Comparison of ENCODE assay signal across 2 cellular contexts in the genomic region with DNA sequence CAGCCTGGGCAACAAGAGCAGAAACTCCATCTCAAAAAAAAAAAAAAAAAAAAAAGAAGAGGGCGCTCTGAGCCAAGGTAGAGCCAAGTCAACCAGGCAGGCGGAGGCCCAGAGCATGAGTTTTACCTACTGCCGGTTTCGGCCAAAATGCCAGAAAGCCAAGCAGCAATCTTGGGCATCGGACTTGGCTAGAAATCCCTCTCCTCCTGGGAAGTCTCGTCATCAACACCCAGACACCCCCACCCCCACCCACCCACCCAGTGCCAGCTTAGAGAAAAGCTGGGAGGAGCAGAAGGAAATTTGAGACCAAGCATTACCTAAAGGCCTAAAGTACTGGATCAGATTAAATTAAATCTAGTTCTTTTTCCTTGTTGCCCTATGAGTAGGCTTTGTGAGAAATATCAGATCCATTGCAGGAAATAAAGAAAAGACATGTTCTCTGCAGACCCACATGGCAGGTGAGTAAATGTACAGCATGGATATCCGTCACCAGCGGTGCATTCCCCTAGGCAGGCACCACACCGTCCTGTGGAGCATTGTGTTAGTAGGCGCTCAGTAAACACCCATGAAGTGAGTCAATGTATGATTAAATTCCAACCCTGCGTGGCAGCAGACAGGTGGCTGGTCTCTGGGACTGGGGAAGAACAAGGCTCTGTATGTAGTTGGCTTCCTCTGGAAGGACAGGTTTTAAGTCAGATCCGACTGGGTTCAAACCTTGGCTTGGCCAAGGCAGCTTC.
TF ChIP-seq lines count a peak whose summit lies in the region.

No MANE protein-coding gene starts in this region.

TF ChIP-seq in A549, 52 proteins besides CTCF, POLR2A, EP300 and RAD21 (continues in another document):
- TF ChIP-seq MYC (IDR thresholded peaks at IDR 0.05; ENCODE audit: borderline replicate concordance, low read length) (no peak), FOSL2 (IDR thresholded peaks at IDR 0.05) (peak; percentile 25; the same call in 1 of the 2 replicates), FOSL2 (CRISPR knock-in tag; IDR thresholded peaks at IDR 0.05) (peak; percentile 71), MAFK (IDR thresholded peaks at IDR 0.05; ENCODE audit: partially characterized antibody) (no peak), BHLHE40 (IDR thresholded peaks at IDR 0.05; ENCODE audit: low read depth, low read length) (no peak), TFCP2L1 (CRISPR knock-in tag; IDR thresholded peaks at IDR 0.05) (no peak), RFX5 (IDR thresholded peaks at IDR 0.05) (no peak), GATA3 (IDR thresholded peaks at IDR 0.05; ENCODE audit: borderline replicate concordance) (peak; percentile 41; the same call in 1 of the 2 replicates), HOXB13 (CRISPR knock-in tag; IDR thresholded peaks at IDR 0.05; ENCODE audit: low read depth) (no peak), RCOR1 (IDR thresholded peaks at IDR 0.05; ENCODE audit: low read depth, low read length) (no peak), ESRRA (IDR thresholded peaks at IDR 0.05; ENCODE audit: borderline replicate concordance, low read length) (no peak), ZFP36 (IDR thresholded peaks at IDR 0.05; ENCODE audit: borderline replicate concordance, partially characterized antibody) (no peak), EHF (CRISPR knock-in tag; IDR thresholded peaks at IDR 0.05) (no peak), JUNB (IDR thresholded peaks at IDR 0.05) (peak; percentile 41; the same call in 1 of the 2 replicates), MAZ (IDR thresholded peaks at IDR 0.05; ENCODE audit: borderline replicate concordance, low read depth, low read length) (no peak), NPAS2 (CRISPR knock-in tag; IDR thresholded peaks at IDR 0.05; ENCODE audit: borderline replicate concordance) (no peak), NR3C1 (IDR thresholded peaks at IDR 0.05) (no peak), POLR2AphosphoS2 (conservative IDR thresholded peaks at IDR 0.05; ENCODE audit: low read length) (no peak)
- TF ChIP-seq, protein P1, sequence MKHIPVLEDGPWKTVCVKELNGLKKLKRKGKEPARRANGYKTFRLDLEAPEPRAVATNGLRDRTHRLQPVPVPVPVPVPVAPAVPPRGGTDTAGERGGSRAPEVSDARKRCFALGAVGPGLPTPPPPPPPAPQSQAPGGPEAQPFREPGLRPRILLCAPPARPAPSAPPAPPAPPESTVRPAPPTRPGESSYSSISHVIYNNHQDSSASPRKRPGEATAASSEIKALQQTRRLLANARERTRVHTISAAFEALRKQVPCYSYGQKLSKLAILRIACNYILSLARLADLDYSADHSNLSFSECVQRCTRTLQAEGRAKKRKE (CRISPR knock-in tag; IDR thresholded peaks at IDR 0.05; ENCODE audit: low read depth) = 0 out of 2 replicates have a peak, but pooled peaks have one; percentile 35
- TF ChIP-seq, protein P2, sequence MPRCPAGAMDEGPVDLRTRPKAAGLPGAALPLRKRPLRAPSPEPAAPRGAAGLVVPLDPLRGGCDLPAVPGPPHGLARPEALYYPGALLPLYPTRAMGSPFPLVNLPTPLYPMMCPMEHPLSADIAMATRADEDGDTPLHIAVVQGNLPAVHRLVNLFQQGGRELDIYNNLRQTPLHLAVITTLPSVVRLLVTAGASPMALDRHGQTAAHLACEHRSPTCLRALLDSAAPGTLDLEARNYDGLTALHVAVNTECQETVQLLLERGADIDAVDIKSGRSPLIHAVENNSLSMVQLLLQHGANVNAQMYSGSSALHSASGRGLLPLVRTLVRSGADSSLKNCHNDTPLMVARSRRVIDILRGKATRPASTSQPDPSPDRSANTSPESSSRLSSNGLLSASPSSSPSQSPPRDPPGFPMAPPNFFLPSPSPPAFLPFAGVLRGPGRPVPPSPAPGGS (IDR thresholded peaks at IDR 0.05) = no peak
- TF ChIP-seq, protein P3, sequence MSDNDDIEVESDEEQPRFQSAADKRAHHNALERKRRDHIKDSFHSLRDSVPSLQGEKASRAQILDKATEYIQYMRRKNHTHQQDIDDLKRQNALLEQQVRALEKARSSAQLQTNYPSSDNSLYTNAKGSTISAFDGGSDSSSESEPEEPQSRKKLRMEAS (IDR thresholded peaks at IDR 0.05) = peak; percentile 85
- TF ChIP-seq, protein P4, sequence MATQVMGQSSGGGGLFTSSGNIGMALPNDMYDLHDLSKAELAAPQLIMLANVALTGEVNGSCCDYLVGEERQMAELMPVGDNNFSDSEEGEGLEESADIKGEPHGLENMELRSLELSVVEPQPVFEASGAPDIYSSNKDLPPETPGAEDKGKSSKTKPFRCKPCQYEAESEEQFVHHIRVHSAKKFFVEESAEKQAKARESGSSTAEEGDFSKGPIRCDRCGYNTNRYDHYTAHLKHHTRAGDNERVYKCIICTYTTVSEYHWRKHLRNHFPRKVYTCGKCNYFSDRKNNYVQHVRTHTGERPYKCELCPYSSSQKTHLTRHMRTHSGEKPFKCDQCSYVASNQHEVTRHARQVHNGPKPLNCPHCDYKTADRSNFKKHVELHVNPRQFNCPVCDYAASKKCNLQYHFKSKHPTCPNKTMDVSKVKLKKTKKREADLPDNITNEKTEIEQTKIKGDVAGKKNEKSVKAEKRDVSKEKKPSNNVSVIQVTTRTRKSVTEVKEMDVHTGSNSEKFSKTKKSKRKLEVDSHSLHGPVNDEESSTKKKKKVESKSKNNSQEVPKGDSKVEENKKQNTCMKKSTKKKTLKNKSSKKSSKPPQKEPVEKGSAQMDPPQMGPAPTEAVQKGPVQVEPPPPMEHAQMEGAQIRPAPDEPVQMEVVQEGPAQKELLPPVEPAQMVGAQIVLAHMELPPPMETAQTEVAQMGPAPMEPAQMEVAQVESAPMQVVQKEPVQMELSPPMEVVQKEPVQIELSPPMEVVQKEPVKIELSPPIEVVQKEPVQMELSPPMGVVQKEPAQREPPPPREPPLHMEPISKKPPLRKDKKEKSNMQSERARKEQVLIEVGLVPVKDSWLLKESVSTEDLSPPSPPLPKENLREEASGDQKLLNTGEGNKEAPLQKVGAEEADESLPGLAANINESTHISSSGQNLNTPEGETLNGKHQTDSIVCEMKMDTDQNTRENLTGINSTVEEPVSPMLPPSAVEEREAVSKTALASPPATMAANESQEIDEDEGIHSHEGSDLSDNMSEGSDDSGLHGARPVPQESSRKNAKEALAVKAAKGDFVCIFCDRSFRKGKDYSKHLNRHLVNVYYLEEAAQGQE (IDR thresholded peaks at IDR 0.05) = no peak
- TF ChIP-seq, protein P5, sequence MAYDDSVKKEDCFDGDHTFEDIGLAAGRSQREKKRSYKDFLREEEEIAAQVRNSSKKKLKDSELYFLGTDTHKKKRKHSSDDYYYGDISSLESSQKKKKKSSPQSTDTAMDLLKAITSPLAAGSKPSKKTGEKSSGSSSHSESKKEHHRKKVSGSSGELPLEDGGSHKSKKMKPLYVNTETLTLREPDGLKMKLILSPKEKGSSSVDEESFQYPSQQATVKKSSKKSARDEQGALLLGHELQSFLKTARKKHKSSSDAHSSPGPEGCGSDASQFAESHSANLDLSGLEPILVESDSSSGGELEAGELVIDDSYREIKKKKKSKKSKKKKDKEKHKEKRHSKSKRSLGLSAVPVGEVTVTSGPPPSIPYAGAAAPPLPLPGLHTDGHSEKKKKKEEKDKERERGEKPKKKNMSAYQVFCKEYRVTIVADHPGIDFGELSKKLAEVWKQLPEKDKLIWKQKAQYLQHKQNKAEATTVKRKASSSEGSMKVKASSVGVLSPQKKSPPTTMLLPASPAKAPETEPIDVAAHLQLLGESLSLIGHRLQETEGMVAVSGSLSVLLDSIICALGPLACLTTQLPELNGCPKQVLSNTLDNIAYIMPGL (CRISPR knock-in tag; IDR thresholded peaks at IDR 0.05; ENCODE audit: borderline replicate concordance) = no peak

TF ChIP-seq in IMR-90, 13 proteins besides CTCF, POLR2A, EP300 and RAD21:
- TF ChIP-seq CEBPB (IDR thresholded peaks at IDR 0.05; ENCODE audit: low read depth, low read length) (no peak), CHD1 (IDR thresholded peaks at IDR 0.05; ENCODE audit: low read depth, low read length) (no peak), MAZ (IDR thresholded peaks at IDR 0.05; ENCODE audit: borderline replicate concordance, low read depth, low read length) (no peak), RFX5 (IDR thresholded peaks at IDR 0.05; ENCODE audit: low read depth, low read length) (no peak), NFE2L2 (IDR thresholded peaks at IDR 0.05; ENCODE audit: low read depth, low read length) (no peak), MAFK (IDR thresholded peaks at IDR 0.05; ENCODE audit: low read depth, low read length) (no peak), SMC3 (IDR thresholded peaks at IDR 0.05; ENCODE audit: low read depth, low read length) (no peak), RCOR1 (IDR thresholded peaks at IDR 0.05; ENCODE audit: insufficient replicate concordance, low read length) (no peak)
- TF ChIP-seq, protein P6, sequence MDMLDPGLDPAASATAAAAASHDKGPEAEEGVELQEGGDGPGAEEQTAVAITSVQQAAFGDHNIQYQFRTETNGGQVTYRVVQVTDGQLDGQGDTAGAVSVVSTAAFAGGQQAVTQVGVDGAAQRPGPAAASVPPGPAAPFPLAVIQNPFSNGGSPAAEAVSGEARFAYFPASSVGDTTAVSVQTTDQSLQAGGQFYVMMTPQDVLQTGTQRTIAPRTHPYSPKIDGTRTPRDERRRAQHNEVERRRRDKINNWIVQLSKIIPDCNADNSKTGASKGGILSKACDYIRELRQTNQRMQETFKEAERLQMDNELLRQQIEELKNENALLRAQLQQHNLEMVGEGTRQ (IDR thresholded peaks at IDR 0.05; ENCODE audit: low read depth, low read length) = no peak
